ENCODE assay signal across 28 cellular contexts in genomic region chr10:63696205-63696604, GRCh38.
"Had no signal": no experiment of that assay in that cellular context is flagged by ENCODE, and none has a peak within 500 bp of the region (broad histone marks: within the 10 kb centered on the region; RNA-seq: fewer than 3 reads in every experiment).

No MANE protein-coding gene starts in this region.

- H3K27me3 ChIP-seq: MG63 had no signal

- DNase-seq: activated CD4-positive, alpha-beta memory T cell treated with anti-CD3 and anti-CD28 coated beads, Interleukin-2, amount 10 ng/mL, durations not matched to agents 7 days and 5 days; activated CD4-positive, alpha-beta T cell treated with anti-CD3 and anti-CD28 coated beads for 36 hours; activated CD8-positive, alpha-beta memory T cell treated with anti-CD3 and anti-CD28 coated beads for 24 hours; activated CD8-positive, alpha-beta memory T cell treated with anti-CD3 and anti-CD28 coated beads, Interleukin-2, amount 10 ng/mL, durations not matched to agents 7 days and 5 days; activated CD8-positive, alpha-beta memory T cell treated with anti-CD3 and anti-CD28 coated beads, Interleukin-2, amount 50 U/mL, for 48 hours; activated effector memory CD4-positive, alpha-beta T cell treated with Interleukin-2 at 50 U/mL for 16 hours; activated naive CD4-positive, alpha-beta T cell treated with anti-CD3 and anti-CD28 coated beads, Interleukin-2, amount 10 ng/mL, durations not matched to agents 7 days and 5 days; activated naive CD8-positive, alpha-beta T cell treated with anti-CD3 and anti-CD28 coated beads, Interleukin-2, amount 50 U/mL, for 24 hours; activated T-cell treated with anti-CD3 and anti-CD28 coated beads, Interleukin-2, amount 50 U/mL, for 48 hours; anterior cingulate cortex; central memory CD4-positive, alpha-beta T cell; Kasumi-1; MG63; NCI-H1048; NCI-H1105 treated with DMSO at 0.1 percent for 48 hours; NCI-H1436; NCI-H1694; NCI-H1930; NCI-H2081 treated with DMSO at 0.1 percent for 48 hours; NCI-H226; NCI-H446 treated with DMSO at 0.1 percent for 48 hours; NCI-H524; NCI-H69; NK-92 treated with Interleukin-12 subunit alpha and Interleukin-12 subunit beta, amount 100 ng/mL, for 24 hours; PC-9; SIG-M5; T1000 had no signal

- H2AFZ ChIP-seq: PC-9 had no signal

- H3K4me2 ChIP-seq: PC-9 had no signal

- H3K4me3 ChIP-seq: MG63, PC-9 had no signal

- H3K27ac ChIP-seq: PC-9, RWPE1 had no signal

- H3K36me3 ChIP-seq: MG63 had no signal

- H3K9me3 ChIP-seq: MG63 had no signal
